In the genomic region with DNA sequence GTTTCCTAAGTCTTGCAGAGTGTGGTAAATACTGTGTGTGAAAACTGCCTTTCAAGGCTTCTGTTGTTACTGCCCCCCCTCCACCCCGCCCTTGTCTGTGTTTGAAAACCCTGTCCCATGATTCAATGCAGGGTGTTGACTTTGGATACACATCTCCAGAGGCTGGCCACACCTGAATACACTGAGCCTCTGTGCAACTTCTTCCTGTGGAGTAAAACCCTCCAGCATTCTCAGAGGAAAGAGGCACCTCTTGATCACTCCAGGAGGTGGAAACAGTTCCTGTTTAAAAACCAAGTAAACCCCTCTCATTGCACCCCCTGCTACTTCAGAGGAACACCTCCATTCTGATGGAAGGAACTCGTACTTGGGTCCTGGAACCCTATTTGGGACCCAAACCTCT, we compare ENCODE assay signal across 9 cellular contexts.
DNase-seq lines count a peak whose midpoint lies in the region; ATAC-seq, FAIRE-seq and TF ChIP-seq lines count a peak whose summit lies in the region.
"Had no signal": no experiment of that assay in that cellular context is flagged by ENCODE, and none has a peak within 500 bp of the region (broad histone marks: within the 10 kb centered on the region; RNA-seq: fewer than 3 reads in every experiment).

No MANE protein-coding gene starts in this region.

- H3K36me3 Mint-ChIP-seq in activated CD4-positive, alpha-beta memory T cell treated with anti-CD3 and anti-CD28 coated beads for 36 hours, result peaks cover 18% of the 10 kb centered on the region

- WGBS in A549 (ENCODE audit: missing lambda C conversion rate), result 9% methylated on average over 2 of the region's 2 CpGs

- in situ Hi-C loops in HAP-1 (cut with MboI; ENCODE audit: low sequenced_read_pairs), result no loop called here

- peaks cover 32% of the 10 kb centered on the region for H3K4me1 ChIP-seq in A549
- H3K4me1 ChIP-seq in HCT116 (ENCODE audit: control insufficient read depth in 1 of 2, insufficient read depth in 2 of 2, low read length in 2 of 2), result peaks cover 13 to 14% of the 10 kb centered on the region in 2 experiments
- H3K4me1 ChIP-seq in SJCRH30, result peaks cover 8% of the 10 kb centered on the region
- peaks cover 7% of the 10 kb centered on the region for H3K4me1 ChIP-seq in HAP-1

- no peak overlapping the region for H3K9ac ChIP-seq in HCT116 (ENCODE audit: low read length)

- H3K36me3 ChIP-seq in HCT116 (ENCODE audit: control insufficient read depth in 1 of 2, insufficient read depth in 2 of 2, low read length in 2 of 2), result no peaks in the 10 kb centered on the region
- no peaks in the 10 kb centered on the region for H3K36me3 ChIP-seq in kidney epithelial cell (ENCODE audit: control insufficient read depth, insufficient read depth, low read length)
- H3K36me3 ChIP-seq in SJCRH30, result no peaks in the 10 kb centered on the region
- H3K36me3 ChIP-seq in HAP-1 (replicated peaks), result no peaks in the 10 kb centered on the region

- H3K4me3 Mint-ChIP-seq in activated CD4-positive, alpha-beta memory T cell treated with anti-CD3 and anti-CD28 coated beads for 36 hours, result no peak overlapping the region

- H4K20me1 ChIP-seq in HCT116 (ENCODE audit: insufficient read depth), result no peaks in the 10 kb centered on the region

- H3K27me3 ChIP-seq in HCT116 (ENCODE audit: insufficient read depth, low read length) (no peaks in the 10 kb centered on the region), kidney epithelial cell (ENCODE audit: control insufficient read depth, insufficient read depth, low read length) (no peaks in the 10 kb centered on the region), SJCRH30 (no peaks in the 10 kb centered on the region), HAP-1 (ENCODE audit: low read depth) (no peaks in the 10 kb centered on the region)

- H3K9me3 ChIP-seq in A549 (no peaks in the 10 kb centered on the region), HCT116 (ENCODE audit: control insufficient read depth in 1 of 2, insufficient read depth in 1 of 2, low read depth in 1 of 2, low read length in 2 of 2) (no peaks in the 10 kb centered on the region), SJCRH30 (replicated peaks) (no peaks in the 10 kb centered on the region), HAP-1 (no peaks in the 10 kb centered on the region)

- peak overlapping the region; percentile 57 to 61; a peak in 5 of 6 replicates for H3K27ac ChIP-seq in A549
- H3K27ac ChIP-seq in HCT116 (ENCODE audit: low read depth, low read length), result peak overlapping the region; percentile 8; the same call in 1 of the 2 replicates
- H3K27ac ChIP-seq in SJCRH30, result no peak overlapping the region

- DNase-seq in A549 (ENCODE audit: low read depth in 1 of 2, low spot score in 1 of 2) (peak in 1 of 2 experiments; percentile 82), HCT116 (ENCODE audit: low read depth, low spot score) (no peak), kidney epithelial cell (ENCODE audit: low read depth) (peak; percentile 35), SJCRH30 (no peak), HAP-1 (ENCODE audit: low spot score in 2 of 2) (no peak)
- DNase-seq in activated CD4-positive, alpha-beta memory T cell treated with anti-CD3 and anti-CD28 coated beads for 36 hours, result no peak
- DNase-seq: IMR-90 had no signal

- TF ChIP-seq EP300 in A549 (IDR thresholded peaks at IDR 0.05), result no peak; a peak in 1 of 5 replicates

- peak overlapping the region; percentile 49 for H3K4me2 ChIP-seq in A549
- peak overlapping the region; percentile 4; the same call in 1 of the 2 replicates for H3K4me2 ChIP-seq in HCT116 (ENCODE audit: low read length)

- intact Hi-C loops in HCT116 (cut with micrococcal nuclease), result loop anchor here (10.0 kb wide), 1 partner anchor 653 kb away; a partner anchor contains a TSS
- intact Hi-C loops in activated CD4-positive, alpha-beta memory T cell treated with anti-CD3 and anti-CD28 coated beads for 36 hours (cut with micrococcal nuclease), result loop anchor here (5.0 kb wide), 1 partner anchor 180 kb away; no protein-coding TSS in a partner anchor

- no peak for FAIRE-seq in A549 (lab: Jason Lieb, UNC)

- H3K79me2 ChIP-seq in HCT116 (ENCODE audit: insufficient read depth, low read length), result no peaks in the 10 kb centered on the region

- no peaks in the 10 kb centered on the region for H3K9me2 ChIP-seq in HCT116 (ENCODE audit: insufficient read depth)

- H3K27me3 Mint-ChIP-seq in activated CD4-positive, alpha-beta memory T cell treated with anti-CD3 and anti-CD28 coated beads for 36 hours, result no peaks in the 10 kb centered on the region

- ATAC-seq in A549, result peak; percentile 28 to 56; a peak in 5 of 6 replicates
- peak; percentile 70 for ATAC-seq in HCT116
- ATAC-seq in HG03460 (IDR thresholded peaks at IDR 0.05; ENCODE audit: unreplicated experiment), result no peak
- ATAC-seq in HG03095 (IDR thresholded peaks at IDR 0.05; ENCODE audit: unreplicated experiment), result no peak

- H3K9me3 Mint-ChIP-seq in activated CD4-positive, alpha-beta memory T cell treated with anti-CD3 and anti-CD28 coated beads for 36 hours, result no peaks in the 10 kb centered on the region

- CTCF ChIA-PET in A549 (lab: Yijun Ruan, JAX) (interaction anchor here (1.0 to 3.4 kb wide), 5 partner anchors 9 to 264 kb away, joined by 3 to 28 read pairs (median 3); no protein-coding TSS in a partner anchor), HCT116 (lab: Charles Lee) (interaction anchor here (1.2 to 1.6 kb wide), 3 partner anchors 38 to 512 kb away, joined by 4 read pairs; no protein-coding TSS in a partner anchor)
- CTCF ChIA-PET in activated CD4-positive, alpha-beta memory T cell treated with anti-CD3 and anti-CD28 coated beads for 36 hours (lab: Charles Lee), result no interaction called here

- peak overlapping the region; percentile 52 for H3K27ac Mint-ChIP-seq in activated CD4-positive, alpha-beta memory T cell treated with anti-CD3 and anti-CD28 coated beads for 36 hours

- no TSS peak for BruUV-seq in HCT116 (replicated peaks; lab: Mats Ljungman, UMichigan)

- TF ChIP-seq POLR2A in A549 (IDR thresholded peaks at IDR 0.05; ENCODE audit: low read length) (no peak), HCT116 (IDR thresholded peaks at IDR 0.05; ENCODE audit: borderline replicate concordance, extremely low read depth, insufficient read depth, insufficient read length) (no peak)

- POLR2A ChIA-PET in A549 (lab: Yijun Ruan, JAX), result no interaction called here
- POLR2A ChIA-PET in HCT116 (lab: Charles Lee), result no interaction called here
- POLR2A ChIA-PET in activated CD4-positive, alpha-beta memory T cell treated with anti-CD3 and anti-CD28 coated beads for 36 hours (lab: Charles Lee), result no interaction called here

- RAD21 ChIA-PET in HCT116 (lab: Charles Lee; ENCODE audit: low non-redundant PET in 1 of 2, low total read pairs in 2 of 2, uncharacterized antibody in 2 of 2, unreplicated experiment in 2 of 2), result no interaction called here

- TF ChIP-seq RAD21 in A549 (conservative IDR thresholded peaks at IDR 0.05 in 1 of 2, IDR thresholded peaks at IDR 0.05 in 1 of 2) (no peak), HCT116 (IDR thresholded peaks at IDR 0.05; ENCODE audit: low read depth) (peak; percentile 1; the same call in 1 of the 2 replicates)

- no peak overlapping the region for H2AFZ ChIP-seq in HCT116 (ENCODE audit: low read depth, low read length, poor library complexity, severe bottlenecking)

- no peak for TF ChIP-seq CTCF in A549 (IDR thresholded peaks at IDR 0.05)
- TF ChIP-seq CTCF in HCT116 (IDR thresholded peaks at IDR 0.05 in 2 of 3, conservative IDR thresholded peaks at IDR 0.05 in 1 of 3; ENCODE audit: borderline replicate concordance in 1 of 3, insufficient read depth in 1 of 3, low read depth in 2 of 3, low read length in 2 of 3), result no peak
- TF ChIP-seq CTCF in kidney epithelial cell (IDR thresholded peaks at IDR 0.05; ENCODE audit: insufficient read depth, low read length, poor library complexity, severe bottlenecking), result no peak

- H3K4me3 ChIP-seq in A549 (no peak overlapping the region), HCT116 (replicated peaks in 1 of 2; ENCODE audit: low read depth in 1 of 2, low read length in 2 of 2) (no peak overlapping the region), kidney epithelial cell (ENCODE audit: low read depth, low read length) (no peak overlapping the region), SJCRH30 (no peak overlapping the region), HAP-1 (no peak overlapping the region)

- H3K4me1 Mint-ChIP-seq in activated CD4-positive, alpha-beta memory T cell treated with anti-CD3 and anti-CD28 coated beads for 36 hours (ENCODE audit: low read depth), result peaks cover 26% of the 10 kb centered on the region

TF ChIP-seq in A549, 52 proteins besides CTCF, POLR2A, EP300 and RAD21:
- TF ChIP-seq GATA3 (IDR thresholded peaks at IDR 0.05; ENCODE audit: borderline replicate concordance) (peak; percentile 29; the same call in 1 of the 2 replicates), CEBPB (IDR thresholded peaks at IDR 0.05) (no peak)

TF ChIP-seq in HCT116, 20 proteins besides CTCF, POLR2A, EP300 and RAD21:
- no peak for TF ChIP-seq ZFX (IDR thresholded peaks at IDR 0.05)
- TF ChIP-seq EZH2 (IDR thresholded peaks at IDR 0.05), result no peak
- TF ChIP-seq FOSL1 (IDR thresholded peaks at IDR 0.05; ENCODE audit: low read depth), result no peak
- TF ChIP-seq ZNF274 (IDR thresholded peaks at IDR 0.05; ENCODE audit: low read depth, low read length), result no peak
- TF ChIP-seq CEBPB (IDR thresholded peaks at IDR 0.05; ENCODE audit: low read depth), result no peak
- no peak for TF ChIP-seq ELF1 (IDR thresholded peaks at IDR 0.05; ENCODE audit: borderline replicate concordance, low read depth)
- TF ChIP-seq TCF7L2 (IDR thresholded peaks at IDR 0.05; ENCODE audit: borderline replicate concordance, extremely low read depth, insufficient read depth, insufficient read length), result no peak
- TF ChIP-seq, protein P1, sequence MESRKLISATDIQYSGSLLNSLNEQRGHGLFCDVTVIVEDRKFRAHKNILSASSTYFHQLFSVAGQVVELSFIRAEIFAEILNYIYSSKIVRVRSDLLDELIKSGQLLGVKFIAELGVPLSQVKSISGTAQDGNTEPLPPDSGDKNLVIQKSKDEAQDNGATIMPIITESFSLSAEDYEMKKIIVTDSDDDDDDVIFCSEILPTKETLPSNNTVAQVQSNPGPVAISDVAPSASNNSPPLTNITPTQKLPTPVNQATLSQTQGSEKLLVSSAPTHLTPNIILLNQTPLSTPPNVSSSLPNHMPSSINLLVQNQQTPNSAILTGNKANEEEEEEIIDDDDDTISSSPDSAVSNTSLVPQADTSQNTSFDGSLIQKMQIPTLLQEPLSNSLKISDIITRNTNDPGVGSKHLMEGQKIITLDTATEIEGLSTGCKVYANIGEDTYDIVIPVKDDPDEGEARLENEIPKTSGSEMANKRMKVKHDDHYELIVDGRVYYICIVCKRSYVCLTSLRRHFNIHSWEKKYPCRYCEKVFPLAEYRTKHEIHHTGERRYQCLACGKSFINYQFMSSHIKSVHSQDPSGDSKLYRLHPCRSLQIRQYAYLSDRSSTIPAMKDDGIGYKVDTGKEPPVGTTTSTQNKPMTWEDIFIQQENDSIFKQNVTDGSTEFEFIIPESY (IDR thresholded peaks at IDR 0.05; ENCODE audit: extremely low read depth, insufficient replicate concordance, low read length), result no peak
- TF ChIP-seq CBX3 (IDR thresholded peaks at IDR 0.05; ENCODE audit: low read depth), result no peak

Comparison
In these comparisons a context has a peak if more than half of its experiments do, and no peak if none do; other contexts are left out.
1. ATAC-seq: peak in A549 (2 of 2) and HCT116 (single experiment); none in HG03460 (single experiment) and HG03095 (single experiment).